In genomic region chr1:118504231-118504644, GRCh38 we compare ENCODE assay signal across 14 cellular contexts.
DNase-seq lines count a peak whose midpoint lies in the region; ATAC-seq and TF ChIP-seq lines count a peak whose summit lies in the region.
"Had no signal": no experiment of that assay in that cellular context is flagged by ENCODE, and none has a peak within 500 bp of the region (broad histone marks: within the 10 kb centered on the region; RNA-seq: fewer than 3 reads in every experiment).

No MANE protein-coding gene starts in this region.

- H2AFZ ChIP-seq in smooth muscle cell (ENCODE audit: low read depth): peak overlapping the region; percentile 75

- H3K9me3 ChIP-seq in smooth muscle cell (replicated peaks; ENCODE audit: low read depth) (no peaks in the 10 kb centered on the region), breast epithelium (no peaks in the 10 kb centered on the region)
- H3K9me3 ChIP-seq: transverse colon had no signal

- no peak overlapping the region for H3K27ac ChIP-seq in smooth muscle cell (ENCODE audit: low read depth)
- H3K27ac ChIP-seq in breast epithelium: no peak overlapping the region
- H3K27ac ChIP-seq: transverse colon had no signal

- intact Hi-C loops in breast epithelium (cut with DNase I; ENCODE audit: low total_unique reads): no loop called here

- H3K4me1 ChIP-seq in smooth muscle cell (ENCODE audit: low read depth) (no peaks in the 10 kb centered on the region), breast epithelium (no peaks in the 10 kb centered on the region)
- H3K4me1 ChIP-seq: transverse colon had no signal

- H3K79me2 ChIP-seq in smooth muscle cell (ENCODE audit: low read depth): no peaks in the 10 kb centered on the region

- H3K27me3 ChIP-seq in smooth muscle cell (ENCODE audit: low read depth) (no peaks in the 10 kb centered on the region), breast epithelium (no peaks in the 10 kb centered on the region)
- H3K27me3 ChIP-seq: transverse colon had no signal

- TF ChIP-seq CTCF in smooth muscle cell (IDR thresholded peaks at IDR 0.05; ENCODE audit: borderline replicate concordance, insufficient read depth, poor library complexity, severe bottlenecking) (no peak), breast epithelium (IDR thresholded peaks at IDR 0.05) (no peak)

- ATAC-seq in GM21619 (IDR thresholded peaks at IDR 0.05; ENCODE audit: unreplicated experiment): no peak
- ATAC-seq: activated T-cell treated with anti-CD3 and anti-CD28 coated beads, Interleukin-2, amount 50 U/mL, for 4 hours had no signal

- WGBS in smooth muscle cell (ENCODE audit: low lambda C conversion rate): 13% methylated on average over 2 of the region's 2 CpGs

- no peak overlapping the region for H3K9ac ChIP-seq in smooth muscle cell (ENCODE audit: low read depth)

- DNase-seq in NCI-H1105 treated with DMSO at 0.1 percent for 48 hours (lab: John Stamatoyannopoulos, UW) (peak; percentile 46), NCI-H1105 (lab: John Stamatoyannopoulos, UW) (no peak), NCI-H524 treated with DMSO at 0.1 percent for 48 hours (lab: John Stamatoyannopoulos, UW) (peak; percentile 94), iPS-NIHi7 (ENCODE audit: extremely low spot score) (peak; percentile 39), smooth muscle cell (lab: John Stamatoyannopoulos, UW; ENCODE audit: unreplicated experiment) (no peak), COLO668 (lab: John Stamatoyannopoulos, UW; ENCODE audit: unreplicated experiment) (no peak), breast epithelium (ENCODE audit: low spot score in 2 of 2) (no peak)
- DNase-seq: 8988T; activated T-cell treated with anti-CD3 and anti-CD28 coated beads, Interleukin-2, amount 50 U/mL, for 4 hours; IMR-90; NCI-H82; stimulated activated CD4-positive, alpha-beta T cell treated with anti-CD3 and anti-CD28 coated beads, Interleukin-4, amount 100 ng/mL, for 24 hours; transverse colon had no signal

- TF ChIP-seq POLR2A in breast epithelium (IDR thresholded peaks at IDR 0.05): no peak

- H3F3A ChIP-seq in smooth muscle cell (ENCODE audit: low read depth): no peaks in the 10 kb centered on the region

- no peaks in the 10 kb centered on the region for H4K20me1 ChIP-seq in smooth muscle cell (ENCODE audit: low read depth)

- no peak overlapping the region for H3K4me3 ChIP-seq in smooth muscle cell
- H3K4me3 ChIP-seq in breast epithelium: no peak overlapping the region
- H3K4me3 ChIP-seq: transverse colon had no signal

- H3K4me2 ChIP-seq in smooth muscle cell: no peak overlapping the region

- H3K36me3 ChIP-seq in smooth muscle cell (ENCODE audit: low read depth) (no peaks in the 10 kb centered on the region), breast epithelium (no peaks in the 10 kb centered on the region)
- H3K36me3 ChIP-seq: transverse colon had no signal

Comparison
In these comparisons a context has a peak if more than half of its experiments do, and no peak if none do; other contexts are left out.
1. DNase-seq: peak in NCI-H1105 treated with DMSO at 0.1 percent for 48 hours (single experiment), NCI-H524 treated with DMSO at 0.1 percent for 48 hours (single experiment) and iPS-NIHi7 (single experiment); none in NCI-H1105 (single experiment), smooth muscle cell (single experiment), COLO668 (single experiment) and breast epithelium (0 of 2).